Comparison of ENCODE assay signal across 8 cellular contexts in the genomic region with DNA sequence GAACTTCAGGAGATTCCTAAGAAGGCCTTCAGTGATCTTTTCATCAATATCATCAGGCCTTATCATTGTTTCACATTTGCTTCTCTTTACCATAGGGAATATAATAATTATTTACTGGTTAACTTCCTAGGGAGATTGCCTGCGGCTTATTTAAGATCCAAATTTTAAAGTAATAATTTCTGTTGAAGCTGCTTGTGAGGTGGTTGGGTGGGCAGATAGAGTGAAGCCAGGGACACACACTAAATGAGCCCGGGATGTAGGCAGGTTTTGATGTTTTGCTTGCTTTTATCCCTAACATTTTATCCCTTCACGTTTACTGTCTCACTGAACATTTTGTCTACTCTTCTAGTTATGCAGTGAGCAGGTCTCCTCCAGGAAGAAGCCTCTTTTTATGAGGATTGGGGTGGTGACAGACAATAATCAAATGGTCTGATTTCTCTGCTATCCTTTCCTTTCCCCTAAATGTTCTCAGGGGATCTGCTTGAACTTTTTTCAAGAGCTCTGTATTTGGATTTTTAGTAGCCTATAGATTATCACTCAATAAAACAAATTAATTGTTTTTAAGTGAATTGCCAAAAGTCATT.
DNase-seq lines count a peak whose midpoint lies in the region; ATAC-seq and TF ChIP-seq lines count a peak whose summit lies in the region.

No MANE protein-coding gene starts in this region.

- POLR2A ChIA-PET in CD8-positive, alpha-beta T cell (lab: Charles Lee): interaction anchor here (0.6 kb wide), 1 partner anchor 154 kb away, joined by 3 read pairs; no protein-coding TSS in a partner anchor

- peaks cover 54% of the 10 kb centered on the region for H3K36me3 Mint-ChIP-seq in effector memory CD8-positive, alpha-beta T cell (ENCODE audit: insufficient read depth)
- peaks cover 23% of the 10 kb centered on the region for H3K36me3 Mint-ChIP-seq in CD8-positive, alpha-beta T cell

- DNase-seq in OCI-M1 (lab: John Stamatoyannopoulos, UW): peak; percentile 63
- DNase-seq in effector memory CD8-positive, alpha-beta T cell: no peak
- no peak for DNase-seq in psoas muscle
- no peak for DNase-seq in CD8-positive, alpha-beta T cell
- DNase-seq in activated CD4-positive, alpha-beta T cell treated with anti-CD3 and anti-CD28 coated beads, Interleukin-2, amount 50 U/mL, for 4 hours: no peak

- 83 to 90% (median 89%) methylated on average over 3 of the region's 3 CpGs for WGBS in psoas muscle, 3 donors

- intact Hi-C loops in psoas muscle (cut with DNase I): loop anchor here in 1 of 2 donors (10.0 kb wide), 1 partner anchor 1050 kb away; no protein-coding TSS in a partner anchor
- intact Hi-C loops in CD8-positive, alpha-beta T cell (cut with DNase I, micrococcal nuclease): loop anchor here in 1 of 2 experiments (5.0 kb wide), 1 partner anchor 953 kb away; no protein-coding TSS in a partner anchor

- H3K4me3 Mint-ChIP-seq in effector memory CD8-positive, alpha-beta T cell: peak overlapping the region; percentile 34 to 48
- no peak overlapping the region for H3K4me3 Mint-ChIP-seq in CD8-positive, alpha-beta T cell

- H3K27me3 Mint-ChIP-seq in effector memory CD8-positive, alpha-beta T cell: no peaks in the 10 kb centered on the region
- no peaks in the 10 kb centered on the region for H3K27me3 Mint-ChIP-seq in CD8-positive, alpha-beta T cell (ENCODE audit: low read depth)

- no peaks in the 10 kb centered on the region for H3K9me3 Mint-ChIP-seq in effector memory CD8-positive, alpha-beta T cell
- no peaks in the 10 kb centered on the region for H3K9me3 Mint-ChIP-seq in CD8-positive, alpha-beta T cell

- CTCF ChIA-PET in CD8-positive, alpha-beta T cell (lab: Charles Lee): interaction anchor here (1.2 kb wide), 2 partner anchors 27 to 1228 kb away, joined by 3 read pairs; no protein-coding TSS in a partner anchor

- TF ChIP-seq CTCF in GM12875 (IDR thresholded peaks at IDR 0.05; ENCODE audit: borderline replicate concordance, insufficient read depth, low read depth, low read length) (no peak), psoas muscle (IDR thresholded peaks at IDR 0.05) (no peak)
- no peak for TF ChIP-seq CTCF in CD8-positive, alpha-beta T cell (IDR thresholded peaks at IDR 0.05)

- ATAC-seq in effector memory CD8-positive, alpha-beta T cell (replicated peaks): no peak
- ATAC-seq in psoas muscle: no peak
- ATAC-seq in HG03196 (IDR thresholded peaks at IDR 0.05; ENCODE audit: unreplicated experiment): no peak
- no peak for ATAC-seq in HG03039 (IDR thresholded peaks at IDR 0.05; ENCODE audit: unreplicated experiment)
- no peak for ATAC-seq in CD8-positive, alpha-beta T cell

- H3K4me1 ChIP-seq in psoas muscle: peaks cover 7% of the 10 kb centered on the region
- peaks cover 20% of the 10 kb centered on the region for H3K4me1 ChIP-seq in CD8-positive, alpha-beta T cell (ENCODE audit: insufficient read depth, low read length)

- H3K36me3 ChIP-seq in psoas muscle (ENCODE audit: insufficient read depth in 1 of 2, low read depth in 1 of 2): peaks cover 5 to 53% of the 10 kb centered on the region in 2 donors
- H3K36me3 ChIP-seq in CD8-positive, alpha-beta T cell (ENCODE audit: insufficient read depth, low read length): peaks cover 6% of the 10 kb centered on the region

- H3K9me3 ChIP-seq in psoas muscle: no peaks in the 10 kb centered on the region
- no peaks in the 10 kb centered on the region for H3K9me3 ChIP-seq in CD8-positive, alpha-beta T cell (ENCODE audit: low read length)

- H3K27me3 ChIP-seq in psoas muscle (ENCODE audit: insufficient read depth in 3 of 3, low read length in 2 of 3): no peaks in the 10 kb centered on the region
- no peaks in the 10 kb centered on the region for H3K27me3 ChIP-seq in CD8-positive, alpha-beta T cell (ENCODE audit: insufficient read depth, low read length)

- H3K27ac ChIP-seq in psoas muscle: no peak overlapping the region
- H3K27ac ChIP-seq in CD8-positive, alpha-beta T cell (ENCODE audit: low read depth, low read length): no peak overlapping the region

- H3K4me1 Mint-ChIP-seq in effector memory CD8-positive, alpha-beta T cell (ENCODE audit: low read depth in 2 of 2): peaks cover 38 to 48% of the 10 kb centered on the region in 2 donors
- peaks cover 56% of the 10 kb centered on the region for H3K4me1 Mint-ChIP-seq in CD8-positive, alpha-beta T cell (ENCODE audit: low read depth)

- H3K4me3 ChIP-seq in GM12875 (ENCODE audit: low read depth, low read length) (peak overlapping the region; percentile 76), psoas muscle (peak overlapping the region; percentile 87)
- no peak overlapping the region for H3K4me3 ChIP-seq in CD8-positive, alpha-beta T cell (ENCODE audit: low read depth, low read length)

- H3K27ac Mint-ChIP-seq in effector memory CD8-positive, alpha-beta T cell: peak overlapping the region; percentile 33 to 62
- no peak overlapping the region for H3K27ac Mint-ChIP-seq in CD8-positive, alpha-beta T cell
